ENCODE assay signal across 2 cellular contexts in genomic region chrX:135389717-135390116, GRCh38.
TF ChIP-seq lines count a peak whose summit lies in the region.

No MANE protein-coding gene starts in this region.

TF ChIP-seq in GM23338, 12 proteins besides CTCF, POLR2A, EP300 and RAD21:
- TF ChIP-seq EZH2 (IDR thresholded peaks at IDR 0.05; ENCODE audit: low read depth, unreplicated experiment) (no peak), ZNF331 (CRISPR knock-in tag; IDR thresholded peaks at IDR 0.05; ENCODE audit: low read depth) (no peak), ETS1 (IDR thresholded peaks at IDR 0.05) (no peak), STAT1 (IDR thresholded peaks at IDR 0.05; ENCODE audit: unreplicated experiment) (no peak), ZNF462 (CRISPR knock-in tag; IDR thresholded peaks at IDR 0.05) (no peak), JUNB (IDR thresholded peaks at IDR 0.05; ENCODE audit: unreplicated experiment) (no peak), REST (IDR thresholded peaks at IDR 0.05; ENCODE audit: unreplicated experiment) (no peak), NANOG (IDR thresholded peaks at IDR 0.05; ENCODE audit: borderline replicate concordance) (no peak), POLR2AphosphoS5 (IDR thresholded peaks at IDR 0.05; ENCODE audit: low read depth) (no peak), EZH2phosphoT487 (IDR thresholded peaks at IDR 0.05; ENCODE audit: unreplicated experiment) (no peak), ZNF114 (CRISPR knock-in tag; IDR thresholded peaks at IDR 0.05) (no peak)

TF ChIP-seq in H1, 55 proteins besides CTCF, POLR2A, EP300 and RAD21:
- no peak for TF ChIP-seq YY1 (IDR thresholded peaks at IDR 0.05; ENCODE audit: low read depth, low read length)
- peak; percentile 12; the same call in 1 of the 2 replicates for TF ChIP-seq CEBPB (IDR thresholded peaks at IDR 0.05; ENCODE audit: low read depth, low read length)
- no peak for TF ChIP-seq SIRT6 (IDR thresholded peaks at IDR 0.05; ENCODE audit: low read length)
- no peak for TF ChIP-seq TBP (IDR thresholded peaks at IDR 0.05; ENCODE audit: low read depth, low read length)
